Comparison of ENCODE assay signal across 24 cellular contexts in genomic region chr14:69285661-69286255, GRCh38. TPM values are rescaled to one million over a fixed set of nuclear protein-coding genes. Genes with fewer than 3 reads are reported as not detected.
"Had no signal": no experiment of that assay in that cellular context is flagged by ENCODE, and none has a peak within 500 bp of the region (broad histone marks: within the 10 kb centered on the region; RNA-seq: fewer than 3 reads in every experiment).

No MANE protein-coding gene starts in this region.

- H3K9me3 Mint-ChIP-seq: activated CD8-positive, alpha-beta T cell treated with anti-CD3 and anti-CD28 coated beads for 36 hours; activated T-cell treated with anti-CD3 and anti-CD28 coated beads, Interleukin-2, amount 50 U/mL, for 24 hours; activated T-helper 1 cell treated with anti-CD3 and anti-CD28 coated beads, Interleukin-12 subunit alpha, Interleukin-12 subunit beta, Interleukin-2, Interleukin-4 antibody, amounts not matched to agents 30 ng/mL and 10 ng/mL and 1 ng/mL, durations not matched to agents 14 hours and 24 hours and 36 hours; brain; T-helper 1 cell treated with Interleukin-12 subunit alpha and Interleukin-12 subunit beta and Interleukin-4 antibody, amounts not matched to agents 30 μg/mL and 1 μg/mL, for 36 hours had no signal

- H3K4me3 ChIP-seq: K562, Peyer's patch had no signal

- H3K9me3 ChIP-seq: Peyer's patch had no signal

- H3K27ac Mint-ChIP-seq: activated CD8-positive, alpha-beta T cell treated with anti-CD3 and anti-CD28 coated beads for 36 hours; activated naive CD8-positive, alpha-beta T cell; activated T-cell treated with anti-CD3 and anti-CD28 coated beads, Interleukin-2, amount 50 U/mL, for 24 hours; activated T-helper 1 cell treated with anti-CD3 and anti-CD28 coated beads, Interleukin-12 subunit alpha, Interleukin-12 subunit beta, Interleukin-2, Interleukin-4 antibody, amounts not matched to agents 30 ng/mL and 10 ng/mL and 1 ng/mL, durations not matched to agents 14 hours and 24 hours and 36 hours; brain; T-helper 1 cell treated with Interleukin-12 subunit alpha and Interleukin-12 subunit beta and Interleukin-4 antibody, amounts not matched to agents 30 μg/mL and 1 μg/mL, for 36 hours had no signal

- FAIRE-seq: astrocyte, K562 had no signal

- H3K27me3 ChIP-seq: Peyer's patch had no signal

- H3K36me3 ChIP-seq: Peyer's patch had no signal

- H3K4me3 Mint-ChIP-seq: activated CD8-positive, alpha-beta T cell treated with anti-CD3 and anti-CD28 coated beads for 36 hours; activated naive CD8-positive, alpha-beta T cell; activated T-cell treated with anti-CD3 and anti-CD28 coated beads, Interleukin-2, amount 50 U/mL, for 24 hours; activated T-helper 1 cell treated with anti-CD3 and anti-CD28 coated beads, Interleukin-12 subunit alpha, Interleukin-12 subunit beta, Interleukin-2, Interleukin-4 antibody, amounts not matched to agents 30 ng/mL and 10 ng/mL and 1 ng/mL, durations not matched to agents 14 hours and 24 hours and 36 hours; brain; T-helper 1 cell treated with Interleukin-12 subunit alpha and Interleukin-12 subunit beta and Interleukin-4 antibody, amounts not matched to agents 30 μg/mL and 1 μg/mL, for 36 hours had no signal

- H3K36me3 Mint-ChIP-seq: activated naive CD8-positive, alpha-beta T cell; brain had no signal

- H3K27ac ChIP-seq: Peyer's patch, RWPE1 had no signal

- DNase-seq: activated CD4-positive, alpha-beta T cell treated with anti-CD3 and anti-CD28 coated beads for 4 hours; activated CD8-positive, alpha-beta T cell treated with anti-CD3 and anti-CD28 coated beads for 36 hours; activated effector memory CD4-positive, alpha-beta T cell treated with Interleukin-2 at 50 U/mL for 16 hours; activated naive CD4-positive, alpha-beta T cell; activated T-cell treated with anti-CD3 and anti-CD28 coated beads, Interleukin-2, amount 50 U/mL, for 24 hours; amygdala; Karpas-422; MM.1S; NCI-H1105; NCI-H1436; NCI-H1694 treated with DMSO at 0.1 percent for 48 hours; NCI-H2029 treated with DMSO at 0.1 percent for 48 hours; NCI-H510A treated with DMSO at 0.1 percent for 48 hours; NCI-H69; Peyer's patch; SHP77 treated with DMSO at 0.1 percent for 48 hours had no signal

- ATAC-seq: activated CD4-positive, CD25-positive, alpha-beta regulatory T cell treated with anti-CD3 and anti-CD28 coated beads, Interleukin-2, amount 50 U/mL, for 24 hours; activated CD8-positive, alpha-beta T cell treated with anti-CD3 and anti-CD28 coated beads for 36 hours; K562 had no signal

- H3K27me3 Mint-ChIP-seq: activated naive CD8-positive, alpha-beta T cell; brain had no signal

RNA-seq across cellular contexts. Expression of gene GALNT16, which starts 25.8 kb away (rescaled TPM):
- total RNA-seq: activated CD8-positive, alpha-beta T cell treated with anti-CD3 and anti-CD28 coated beads for 36 hours; K562 had no signal
- polyA plus RNA-seq: K562 had no signal
